1 cellular context compared by ENCODE assay signal in the genomic region with DNA sequence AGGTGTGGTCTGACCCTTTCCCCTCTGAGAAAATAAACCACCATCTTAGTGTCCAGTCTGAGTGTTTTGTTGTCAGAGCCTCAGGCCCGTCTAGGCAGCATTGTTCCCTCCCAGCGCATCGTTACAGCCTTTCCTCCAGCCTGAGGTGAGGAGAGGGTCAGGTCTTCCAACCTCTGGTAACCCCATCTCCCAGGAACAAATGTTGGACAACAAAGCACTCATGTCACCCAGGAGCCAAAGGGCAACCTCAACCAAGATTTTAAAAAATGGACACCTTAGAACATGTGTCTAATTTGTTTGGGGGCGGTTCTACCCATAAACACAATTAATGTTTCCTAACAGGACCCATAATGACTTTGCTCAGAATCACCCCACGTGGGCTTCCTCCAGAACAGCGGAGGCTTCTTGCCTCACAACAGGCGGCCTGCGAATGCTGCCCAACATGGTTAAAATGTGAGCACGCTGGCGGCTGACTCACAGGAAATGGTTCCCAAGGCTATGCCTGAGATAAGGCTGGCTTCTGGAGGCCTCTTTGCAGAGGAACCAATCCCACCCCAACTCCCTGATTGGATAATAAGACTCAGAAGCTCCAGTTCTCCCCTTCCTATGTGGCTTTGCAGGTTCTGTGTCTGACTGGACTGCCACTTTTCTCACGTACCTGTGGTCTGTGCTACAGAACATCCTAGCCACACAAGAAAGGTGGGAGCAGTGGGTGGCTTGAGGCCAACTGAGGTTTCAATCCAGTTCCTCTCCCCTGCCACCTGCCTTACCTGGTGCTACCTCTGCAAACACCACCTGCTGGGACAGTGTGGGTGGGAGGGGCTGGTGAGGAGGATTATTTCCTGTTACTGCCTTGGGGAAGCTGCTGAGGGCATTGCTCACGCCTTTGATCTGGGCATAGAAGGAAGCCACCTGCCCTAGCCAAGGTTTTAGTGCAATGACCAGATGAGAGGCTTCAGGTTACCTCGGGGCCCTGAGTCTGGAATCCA.
A peak's percentile ranks its signal among the peaks of the same experiment; 100 is the strongest.
TF ChIP-seq lines count a peak whose summit lies in the region.

No MANE protein-coding gene starts in this region.

TF ChIP-seq in K562, 482 proteins besides CTCF, POLR2A, EP300 and RAD21 (continued from another document and continues in another):
- TF ChIP-seq ZNF23 (CRISPR knock-in tag; IDR thresholded peaks at IDR 0.05) (no peak), TFAM (CRISPR knock-in tag; conservative IDR thresholded peaks at IDR 0.05) (no peak), TEAD2 (tag; IDR thresholded peaks at IDR 0.05) (peak; percentile 36), NELFE (IDR thresholded peaks at IDR 0.05; ENCODE audit: insufficient read depth, insufficient read length) (no peak), SPI1 (IDR thresholded peaks at IDR 0.05; ENCODE audit: borderline replicate concordance, low read depth, low read length) (0 out of 2 replicates have a peak, but pooled peaks have one; percentile 1), KLF6 (CRISPR knock-in tag; IDR thresholded peaks at IDR 0.05; ENCODE audit: borderline replicate concordance) (no peak), ZNF431 (CRISPR knock-in tag; IDR thresholded peaks at IDR 0.05) (no peak), ZNF41 (CRISPR knock-in tag; conservative IDR thresholded peaks at IDR 0.05) (no peak), PPARD (CRISPR knock-in tag; IDR thresholded peaks at IDR 0.05) (no peak), ZNF274 (IDR thresholded peaks at IDR 0.05; ENCODE audit: borderline replicate concordance, low read depth, low read length) (no peak), ASH1L (IDR thresholded peaks at IDR 0.05; ENCODE audit: borderline replicate concordance, low read depth, partially characterized antibody) (no peak), ZNF766 (CRISPR knock-in tag; conservative IDR thresholded peaks at IDR 0.05) (peak; percentile 91), SMAD2 (IDR thresholded peaks at IDR 0.05; ENCODE audit: low read depth, low read length) (no peak), CBX1 (IDR thresholded peaks at IDR 0.05; ENCODE audit: low read depth) (no peak; the same call in 1 of the 2 replicates), SIN3B (IDR thresholded peaks at IDR 0.05; ENCODE audit: low read depth) (no peak), MYNN (IDR thresholded peaks at IDR 0.05) (peak; percentile 43; the same call in 1 of the 2 replicates), MYNN (CRISPR knock-in tag; IDR thresholded peaks at IDR 0.05) (no peak), MCM5 (IDR thresholded peaks at IDR 0.05; ENCODE audit: low read depth) (no peak), RBM25 (IDR thresholded peaks at IDR 0.05; ENCODE audit: low read depth, low read length, severe bottlenecking) (no peak), JUNB (CRISPR knock-in tag; conservative IDR thresholded peaks at IDR 0.05) (no peak), KAT7 (CRISPR knock-in tag; IDR thresholded peaks at IDR 0.05; ENCODE audit: borderline replicate concordance) (no peak), TOE1 (IDR thresholded peaks at IDR 0.05; ENCODE audit: borderline replicate concordance) (no peak), TOE1 (CRISPR knock-in tag; IDR thresholded peaks at IDR 0.05; ENCODE audit: borderline replicate concordance, low read depth) (no peak), ZNF24 (IDR thresholded peaks at IDR 0.05) (0 out of 2 replicates have a peak, but pooled peaks have one; percentile 15), NCOA2 (IDR thresholded peaks at IDR 0.05; ENCODE audit: partially characterized antibody in 2 of 2) (no peak), CBX2 (IDR thresholded peaks at IDR 0.05; ENCODE audit: insufficient read depth, low read length, poor library complexity, severe bottlenecking) (no peak), HDAC2 (IDR thresholded peaks at IDR 0.05) (no peak), CREM (IDR thresholded peaks at IDR 0.05; ENCODE audit: low read depth) (peak; percentile 59), RFX7 (CRISPR knock-in tag; IDR thresholded peaks at IDR 0.05) (no peak), ARID2 (IDR thresholded peaks at IDR 0.05) (no peak), MAFK (IDR thresholded peaks at IDR 0.05; ENCODE audit: low read length) (no peak; the same call in 1 of the 2 replicates), MTF1 (CRISPR knock-in tag; IDR thresholded peaks at IDR 0.05; ENCODE audit: borderline replicate concordance) (no peak), U2AF1 (optimal IDR thresholded peaks at IDR 0.05; ENCODE audit: low read depth, low read length) (no peak), STAT5A (IDR thresholded peaks at IDR 0.05; ENCODE audit: borderline replicate concordance, low read length) (no peak), XRCC5 (IDR thresholded peaks at IDR 0.05; ENCODE audit: low read depth, low read length) (peak; percentile 60; the same call in 1 of the 2 replicates), YY1 (IDR thresholded peaks at IDR 0.05; ENCODE audit: borderline replicate concordance in 1 of 3, control insufficient read depth in 1 of 3, extremely low read depth in 1 of 3, insufficient read depth in 3 of 3, insufficient read length in 1 of 3, insufficient replicate concordance in 2 of 3, low read depth in 1 of 3, low read length in 2 of 3) (peak in 1 of 3 experiments; percentile 85), KDM5B (IDR thresholded peaks at IDR 0.05; ENCODE audit: insufficient replicate concordance, low read depth, low read length) (no peak), ZNF444 (CRISPR knock-in tag; IDR thresholded peaks at IDR 0.05) (no peak), TBL1XR1 (IDR thresholded peaks at IDR 0.05; ENCODE audit: low read length in 2 of 2) (peak in 1 of 2 experiments; percentile 68; a peak in 2 of 4 replicates)
- TF ChIP-seq, protein P1, sequence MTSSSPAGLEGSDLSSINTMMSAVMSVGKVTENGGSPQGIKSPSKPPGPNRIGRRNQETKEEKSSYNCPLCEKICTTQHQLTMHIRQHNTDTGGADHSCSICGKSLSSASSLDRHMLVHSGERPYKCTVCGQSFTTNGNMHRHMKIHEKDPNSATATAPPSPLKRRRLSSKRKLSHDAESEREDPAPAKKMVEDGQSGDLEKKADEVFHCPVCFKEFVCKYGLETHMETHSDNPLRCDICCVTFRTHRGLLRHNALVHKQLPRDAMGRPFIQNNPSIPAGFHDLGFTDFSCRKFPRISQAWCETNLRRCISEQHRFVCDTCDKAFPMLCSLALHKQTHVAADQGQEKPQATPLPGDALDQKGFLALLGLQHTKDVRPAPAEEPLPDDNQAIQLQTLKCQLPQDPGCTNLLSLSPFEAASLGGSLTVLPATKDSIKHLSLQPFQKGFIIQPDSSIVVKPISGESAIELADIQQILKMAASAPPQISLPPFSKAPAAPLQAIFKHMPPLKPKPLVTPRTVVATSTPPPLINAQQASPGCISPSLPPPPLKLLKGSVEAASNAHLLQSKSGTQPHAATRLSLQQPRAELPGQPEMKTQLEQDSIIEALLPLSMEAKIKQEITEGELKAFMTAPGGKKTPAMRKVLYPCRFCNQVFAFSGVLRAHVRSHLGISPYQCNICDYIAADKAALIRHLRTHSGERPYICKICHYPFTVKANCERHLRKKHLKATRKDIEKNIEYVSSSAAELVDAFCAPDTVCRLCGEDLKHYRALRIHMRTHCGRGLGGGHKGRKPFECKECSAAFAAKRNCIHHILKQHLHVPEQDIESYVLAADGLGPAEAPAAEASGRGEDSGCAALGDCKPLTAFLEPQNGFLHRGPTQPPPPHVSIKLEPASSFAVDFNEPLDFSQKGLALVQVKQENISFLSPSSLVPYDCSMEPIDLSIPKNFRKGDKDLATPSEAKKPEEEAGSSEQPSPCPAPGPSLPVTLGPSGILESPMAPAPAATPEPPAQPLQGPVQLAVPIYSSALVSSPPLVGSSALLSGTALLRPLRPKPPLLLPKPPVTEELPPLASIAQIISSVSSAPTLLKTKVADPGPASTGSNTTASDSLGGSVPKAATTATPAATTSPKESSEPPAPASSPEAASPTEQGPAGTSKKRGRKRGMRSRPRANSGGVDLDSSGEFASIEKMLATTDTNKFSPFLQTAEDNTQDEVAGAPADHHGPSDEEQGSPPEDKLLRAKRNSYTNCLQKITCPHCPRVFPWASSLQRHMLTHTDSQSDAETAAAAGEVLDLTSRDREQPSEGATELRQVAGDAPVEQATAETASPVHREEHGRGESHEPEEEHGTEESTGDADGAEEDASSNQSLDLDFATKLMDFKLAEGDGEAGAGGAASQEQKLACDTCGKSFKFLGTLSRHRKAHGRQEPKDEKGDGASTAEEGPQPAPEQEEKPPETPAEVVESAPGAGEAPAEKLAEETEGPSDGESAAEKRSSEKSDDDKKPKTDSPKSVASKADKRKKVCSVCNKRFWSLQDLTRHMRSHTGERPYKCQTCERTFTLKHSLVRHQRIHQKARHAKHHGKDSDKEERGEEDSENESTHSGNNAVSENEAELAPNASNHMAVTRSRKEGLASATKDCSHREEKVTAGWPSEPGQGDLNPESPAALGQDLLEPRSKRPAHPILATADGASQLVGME (CRISPR knock-in tag; IDR thresholded peaks at IDR 0.05) = no peak
- TF ChIP-seq, protein P2, sequence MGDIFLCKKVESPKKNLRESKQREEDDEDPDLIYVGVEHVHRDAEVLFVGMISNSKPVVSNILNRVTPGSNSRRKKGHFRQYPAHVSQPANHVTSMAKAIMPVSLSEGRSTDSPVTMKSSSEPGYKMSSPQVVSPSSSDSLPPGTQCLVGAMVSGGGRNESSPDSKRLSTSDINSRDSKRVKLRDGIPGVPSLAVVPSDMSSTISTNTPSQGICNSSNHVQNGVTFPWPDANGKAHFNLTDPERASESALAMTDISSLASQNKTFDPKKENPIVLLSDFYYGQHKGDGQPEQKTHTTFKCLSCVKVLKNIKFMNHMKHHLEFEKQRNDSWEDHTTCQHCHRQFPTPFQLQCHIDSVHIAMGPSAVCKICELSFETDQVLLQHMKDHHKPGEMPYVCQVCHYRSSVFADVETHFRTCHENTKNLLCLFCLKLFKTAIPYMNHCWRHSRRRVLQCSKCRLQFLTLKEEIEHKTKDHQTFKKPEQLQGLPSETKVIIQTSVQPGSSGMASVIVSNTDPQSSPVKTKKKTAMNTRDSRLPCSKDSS (IDR thresholded peaks at IDR 0.05; ENCODE audit: low read depth, partially characterized antibody) = no peak
- TF ChIP-seq, protein P3, sequence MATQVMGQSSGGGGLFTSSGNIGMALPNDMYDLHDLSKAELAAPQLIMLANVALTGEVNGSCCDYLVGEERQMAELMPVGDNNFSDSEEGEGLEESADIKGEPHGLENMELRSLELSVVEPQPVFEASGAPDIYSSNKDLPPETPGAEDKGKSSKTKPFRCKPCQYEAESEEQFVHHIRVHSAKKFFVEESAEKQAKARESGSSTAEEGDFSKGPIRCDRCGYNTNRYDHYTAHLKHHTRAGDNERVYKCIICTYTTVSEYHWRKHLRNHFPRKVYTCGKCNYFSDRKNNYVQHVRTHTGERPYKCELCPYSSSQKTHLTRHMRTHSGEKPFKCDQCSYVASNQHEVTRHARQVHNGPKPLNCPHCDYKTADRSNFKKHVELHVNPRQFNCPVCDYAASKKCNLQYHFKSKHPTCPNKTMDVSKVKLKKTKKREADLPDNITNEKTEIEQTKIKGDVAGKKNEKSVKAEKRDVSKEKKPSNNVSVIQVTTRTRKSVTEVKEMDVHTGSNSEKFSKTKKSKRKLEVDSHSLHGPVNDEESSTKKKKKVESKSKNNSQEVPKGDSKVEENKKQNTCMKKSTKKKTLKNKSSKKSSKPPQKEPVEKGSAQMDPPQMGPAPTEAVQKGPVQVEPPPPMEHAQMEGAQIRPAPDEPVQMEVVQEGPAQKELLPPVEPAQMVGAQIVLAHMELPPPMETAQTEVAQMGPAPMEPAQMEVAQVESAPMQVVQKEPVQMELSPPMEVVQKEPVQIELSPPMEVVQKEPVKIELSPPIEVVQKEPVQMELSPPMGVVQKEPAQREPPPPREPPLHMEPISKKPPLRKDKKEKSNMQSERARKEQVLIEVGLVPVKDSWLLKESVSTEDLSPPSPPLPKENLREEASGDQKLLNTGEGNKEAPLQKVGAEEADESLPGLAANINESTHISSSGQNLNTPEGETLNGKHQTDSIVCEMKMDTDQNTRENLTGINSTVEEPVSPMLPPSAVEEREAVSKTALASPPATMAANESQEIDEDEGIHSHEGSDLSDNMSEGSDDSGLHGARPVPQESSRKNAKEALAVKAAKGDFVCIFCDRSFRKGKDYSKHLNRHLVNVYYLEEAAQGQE (CRISPR knock-in tag; IDR thresholded peaks at IDR 0.05; ENCODE audit: low read depth) = no peak
- TF ChIP-seq, protein P4, sequence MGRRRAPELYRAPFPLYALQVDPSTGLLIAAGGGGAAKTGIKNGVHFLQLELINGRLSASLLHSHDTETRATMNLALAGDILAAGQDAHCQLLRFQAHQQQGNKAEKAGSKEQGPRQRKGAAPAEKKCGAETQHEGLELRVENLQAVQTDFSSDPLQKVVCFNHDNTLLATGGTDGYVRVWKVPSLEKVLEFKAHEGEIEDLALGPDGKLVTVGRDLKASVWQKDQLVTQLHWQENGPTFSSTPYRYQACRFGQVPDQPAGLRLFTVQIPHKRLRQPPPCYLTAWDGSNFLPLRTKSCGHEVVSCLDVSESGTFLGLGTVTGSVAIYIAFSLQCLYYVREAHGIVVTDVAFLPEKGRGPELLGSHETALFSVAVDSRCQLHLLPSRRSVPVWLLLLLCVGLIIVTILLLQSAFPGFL (CRISPR knock-in tag; IDR thresholded peaks at IDR 0.05) = no peak
- TF ChIP-seq, protein P5, sequence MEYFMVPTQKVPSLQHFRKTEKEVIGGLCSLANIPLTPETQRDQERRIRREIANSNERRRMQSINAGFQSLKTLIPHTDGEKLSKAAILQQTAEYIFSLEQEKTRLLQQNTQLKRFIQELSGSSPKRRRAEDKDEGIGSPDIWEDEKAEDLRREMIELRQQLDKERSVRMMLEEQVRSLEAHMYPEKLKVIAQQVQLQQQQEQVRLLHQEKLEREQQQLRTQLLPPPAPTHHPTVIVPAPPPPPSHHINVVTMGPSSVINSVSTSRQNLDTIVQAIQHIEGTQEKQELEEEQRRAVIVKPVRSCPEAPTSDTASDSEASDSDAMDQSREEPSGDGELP (CRISPR knock-in tag; IDR thresholded peaks at IDR 0.05; ENCODE audit: borderline replicate concordance) = peak; percentile 84
- TF ChIP-seq, protein P6, sequence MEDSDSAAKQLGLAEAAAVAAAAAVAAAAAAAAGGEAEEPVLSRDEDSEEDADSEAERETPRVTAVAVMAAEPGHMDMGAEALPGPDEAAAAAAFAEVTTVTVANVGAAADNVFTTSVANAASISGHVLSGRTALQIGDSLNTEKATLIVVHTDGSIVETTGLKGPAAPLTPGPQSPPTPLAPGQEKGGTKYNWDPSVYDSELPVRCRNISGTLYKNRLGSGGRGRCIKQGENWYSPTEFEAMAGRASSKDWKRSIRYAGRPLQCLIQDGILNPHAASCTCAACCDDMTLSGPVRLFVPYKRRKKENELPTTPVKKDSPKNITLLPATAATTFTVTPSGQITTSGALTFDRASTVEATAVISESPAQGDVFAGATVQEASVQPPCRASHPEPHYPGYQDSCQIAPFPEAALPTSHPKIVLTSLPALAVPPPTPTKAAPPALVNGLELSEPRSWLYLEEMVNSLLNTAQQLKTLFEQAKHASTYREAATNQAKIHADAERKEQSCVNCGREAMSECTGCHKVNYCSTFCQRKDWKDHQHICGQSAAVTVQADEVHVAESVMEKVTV (CRISPR knock-in tag; IDR thresholded peaks at IDR 0.05) = no peak
